ENCODE assay signal across 32 cellular contexts in the genomic region with DNA sequence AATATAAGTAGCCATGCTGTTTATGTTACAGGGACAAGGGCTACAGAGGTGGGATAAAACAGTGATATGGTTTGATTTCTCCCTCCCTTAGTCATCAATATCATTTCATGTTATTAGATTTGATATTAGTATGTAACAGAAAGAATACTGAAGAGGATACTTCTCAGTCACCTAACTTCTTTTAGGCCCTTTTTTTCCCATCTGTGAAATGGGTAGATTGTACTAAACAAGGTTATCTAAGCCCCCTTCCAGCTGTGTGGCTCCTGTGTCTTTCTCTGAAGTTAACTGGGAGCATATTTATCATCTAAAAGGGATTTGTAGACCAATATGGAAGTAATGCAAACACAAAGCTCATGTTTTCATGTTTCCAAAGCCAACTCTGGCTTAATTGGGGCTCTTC. TPM values are rescaled to one million over a fixed set of nuclear protein-coding genes. Genes with fewer than 3 reads are reported as not detected.
"Had no signal": no experiment of that assay in that cellular context is flagged by ENCODE, and none has a peak within 500 bp of the region (broad histone marks: within the 10 kb centered on the region; RNA-seq: fewer than 3 reads in every experiment).

No MANE protein-coding gene starts in this region.

- H3K9me3 ChIP-seq: ascending aorta, breast epithelium, colonic mucosa, esophagus squamous epithelium, gastroesophageal sphincter, heart right ventricle had no signal

- DNase-seq: activated CD4-positive, alpha-beta memory T cell treated with anti-CD3 and anti-CD28 coated beads, Interleukin-2, amount 10 ng/mL, durations not matched to agents 7 days and 5 days; activated CD4-positive, alpha-beta T cell treated with anti-CD3 and anti-CD28 coated beads for 1 hour; activated CD4-positive, alpha-beta T cell treated with anti-CD3 and anti-CD28 coated beads for 4 hours; activated CD4-positive, alpha-beta T cell treated with anti-CD3 and anti-CD28 coated beads, Interleukin-2, amount 10 ng/mL, durations not matched to agents 7 days and 5 days; activated CD4-positive, alpha-beta T cell treated with anti-CD3 and anti-CD28 coated beads, Interleukin-2, amount 50 U/mL, for 4 hours; activated CD8-positive, alpha-beta memory T cell treated with anti-CD3 and anti-CD28 coated beads, Interleukin-2, amount 50 U/mL, for 48 hours; activated gamma-delta T cell; activated naive CD4-positive, alpha-beta T cell; activated naive CD4-positive, alpha-beta T cell treated with anti-CD3 and anti-CD28 coated beads, Interleukin-2, amount 10 ng/mL, durations not matched to agents 7 days and 5 days; activated naive CD8-positive, alpha-beta T cell treated with anti-CD3 and anti-CD28 coated beads, Interleukin-2, amount 10 ng/mL, durations not matched to agents 7 days and 5 days; activated T-cell treated with anti-CD3 and anti-CD28 coated beads for 4 hours; activated T-cell treated with anti-CD3 and anti-CD28 coated beads, Interleukin-2, amount 50 U/mL, for 24 hours; activated T-cell treated with anti-CD3 and anti-CD28 coated beads, Interleukin-2, amount 50 U/mL, for 72 hours; central memory CD4-positive, alpha-beta T cell; cerebellar nuclear complex; colonic mucosa; effector CD8-positive, alpha-beta T cell; esophagus squamous epithelium; foreskin melanocyte; heart right ventricle; T-helper 2 cell had no signal

- H3K4me1 ChIP-seq: ascending aorta, breast epithelium, colonic mucosa had no signal

- H3K27me3 ChIP-seq: ascending aorta, cardiac muscle cell, colonic mucosa, gastroesophageal sphincter had no signal

- H3K27ac ChIP-seq: ascending aorta, breast epithelium, cardiac muscle cell, colonic mucosa, esophagus squamous epithelium, gastroesophageal sphincter, heart right ventricle had no signal

- H3K36me3 ChIP-seq: ascending aorta, breast epithelium, cardiac muscle cell, colonic mucosa, esophagus squamous epithelium, gastroesophageal sphincter, heart right ventricle had no signal

- H3K4me3 ChIP-seq: ascending aorta, breast epithelium, cardiac muscle cell, colonic mucosa, esophagus squamous epithelium, gastroesophageal sphincter, heart right ventricle had no signal

- ATAC-seq: activated naive CD4-positive, alpha-beta T cell treated with anti-CD3 and anti-CD28 coated beads, Interleukin-2, amount 50 U/mL, for 72 hours; activated T-cell treated with anti-CD3 and anti-CD28 coated beads, Interleukin-2, amount 50 U/mL, for 72 hours; gastroesophageal sphincter; heart right ventricle had no signal

RNA-seq across cellular contexts. Expression of a gene that starts 7.7 kb away (rescaled TPM):
- total RNA-seq: activated CD4-positive, alpha-beta memory T cell treated with anti-CD3 and anti-CD28 coated beads, Interleukin-2, amount 10 ng/mL, durations not matched to agents 7 days and 5 days; activated CD4-positive, alpha-beta T cell treated with anti-CD3 and anti-CD28 coated beads, Interleukin-2, amount 10 ng/mL, durations not matched to agents 7 days and 5 days; activated naive CD4-positive, alpha-beta T cell treated with anti-CD3 and anti-CD28 coated beads, Interleukin-2, amount 50 U/mL, for 72 hours; activated naive CD8-positive, alpha-beta T cell treated with anti-CD3 and anti-CD28 coated beads, Interleukin-2, amount 10 ng/mL, durations not matched to agents 7 days and 5 days; activated T-cell treated with anti-CD3 and anti-CD28 coated beads, Interleukin-2, amount 50 U/mL, for 72 hours; ascending aorta; breast epithelium; cardiac muscle cell; colonic mucosa; dermis microvascular lymphatic vessel endothelial cell; esophagus squamous epithelium; fibroblast of lung; fibroblast of villous mesenchyme; glomerular endothelial cell; heart right ventricle; T-helper 1 cell treated with Interleukin-12 subunit alpha and Interleukin-12 subunit beta and Interleukin-4 antibody, amounts not matched to agents 30 ng/mL and 1 ng/mL, for 36 hours had no signal
- polyA plus RNA-seq: cardiac muscle cell, esophagus, fibroblast of lung, heart right ventricle had no signal
